8 cellular contexts compared by ENCODE assay signal in the genomic region with DNA sequence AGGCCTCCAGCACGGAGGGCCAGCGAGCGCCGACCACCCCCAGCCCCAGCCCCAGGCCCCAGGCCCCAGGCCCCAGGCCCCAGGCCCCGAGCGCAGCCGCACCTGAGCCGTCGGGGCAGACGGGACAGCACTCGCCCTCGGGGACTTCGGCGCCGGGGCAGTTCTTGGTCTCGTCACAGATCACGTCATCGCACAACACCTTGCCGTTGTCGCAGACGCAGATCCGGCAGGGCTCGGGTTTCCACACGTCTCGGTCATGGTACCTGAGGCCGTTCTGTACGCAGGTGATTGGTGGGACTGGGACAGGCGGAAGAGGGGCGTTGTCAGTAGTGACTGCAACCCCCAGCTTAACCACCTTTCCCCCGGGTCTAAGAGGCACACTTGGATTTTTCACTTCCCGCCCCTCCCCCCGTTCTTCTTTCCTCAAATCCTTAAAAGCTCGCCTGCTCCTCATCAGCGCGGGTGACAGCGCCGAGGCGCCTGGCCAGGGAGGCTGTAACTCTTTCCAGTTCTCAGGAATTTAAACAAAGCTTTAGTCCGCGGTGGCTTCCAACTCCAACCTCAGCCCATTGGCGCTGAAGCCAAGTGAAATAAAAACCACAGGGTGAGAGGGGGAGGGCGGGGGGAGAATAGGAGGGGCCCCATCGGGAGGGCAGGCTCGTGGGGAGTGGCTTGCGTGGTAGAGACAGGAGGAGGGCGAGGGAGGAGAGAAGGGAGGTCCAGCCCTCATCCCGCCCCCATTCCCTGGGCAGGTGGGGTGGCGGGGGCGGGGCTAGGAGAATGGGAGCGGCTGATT.
DNase-seq lines count a peak whose midpoint lies in the region; ATAC-seq, FAIRE-seq and TF ChIP-seq lines count a peak whose summit lies in the region.

No MANE protein-coding gene starts in this region.

- no peak for FAIRE-seq in H54 (lab: Jason Lieb, UNC)

- TF ChIP-seq POLR2A in H54 (IDR thresholded peaks at IDR 0.05; ENCODE audit: low read depth, low read length), result no peak

- H3K4me3 Mint-ChIP-seq in central memory CD8-positive, alpha-beta T cell, result peak overlapping the region; percentile 76

- H3K9me3 Mint-ChIP-seq in central memory CD8-positive, alpha-beta T cell, result no peaks in the 10 kb centered on the region

- H3K27me3 Mint-ChIP-seq in central memory CD8-positive, alpha-beta T cell, result peaks cover 65% of the 10 kb centered on the region

- H3K36me3 Mint-ChIP-seq in central memory CD8-positive, alpha-beta T cell (ENCODE audit: insufficient read depth), result peaks cover 4% of the 10 kb centered on the region

- DNase-seq in COLO668 (lab: John Stamatoyannopoulos, UW; ENCODE audit: unreplicated experiment) (peak; percentile 31), H54 (ENCODE audit: insufficient read length, low spot score) (peak; percentile 96), NCI-H2107 (lab: John Stamatoyannopoulos, UW) (peak; percentile 62), kidney tubule cell (ENCODE audit: low spot score) (peak; percentile 94)
- peak; percentile 23 for DNase-seq in activated CD4-positive, CD25-positive, alpha-beta regulatory T cell treated with anti-CD3 and anti-CD28 coated beads, Interleukin-2, amount 50 U/mL, for 16 hours (ENCODE audit: low read depth, low spot score)
- peak; percentile 52 to 74 for DNase-seq in central memory CD8-positive, alpha-beta T cell (ENCODE audit: low spot score in 2 of 2)
- DNase-seq in stimulated activated CD4-positive, alpha-beta T cell treated with anti-CD3 and anti-CD28 coated beads, Interleukin-1b, Interleukin-23, amount 100 ng/mL, for 24 hours (ENCODE audit: low read depth in 4 of 4, low spot score in 1 of 4), result peak in 3 of 4 experiments; percentile 24 to 60 (median 42)

- peaks cover 16% of the 10 kb centered on the region for H3K4me1 Mint-ChIP-seq in central memory CD8-positive, alpha-beta T cell

- peak; percentile 84 for ATAC-seq in central memory CD8-positive, alpha-beta T cell (replicated peaks; ENCODE audit: extremely low read depth, poor library complexity, severe bottlenecking)
- ATAC-seq in GM21529 (IDR thresholded peaks at IDR 0.05; ENCODE audit: unreplicated experiment), result no peak

- H3K27ac Mint-ChIP-seq in central memory CD8-positive, alpha-beta T cell (ENCODE audit: low read depth), result peak overlapping the region; percentile 76

Comparison
In these comparisons a context has a peak if more than half of its experiments do, and no peak if none do; other contexts are left out.
1. DNase-seq: peak in every context shown above with its lines; median percentile 96 in H54; 94 in kidney tubule cell; 63 in central memory CD8-positive, alpha-beta T cell; 62 in NCI-H2107; 42 in stimulated activated CD4-positive, alpha-beta T cell treated with anti-CD3 and anti-CD28 coated beads, Interleukin-1b, Interleukin-23, amount 100 ng/mL, for 24 hours; 31 in COLO668; 23 in activated CD4-positive, CD25-positive, alpha-beta regulatory T cell treated with anti-CD3 and anti-CD28 coated beads, Interleukin-2, amount 50 U/mL, for 16 hours.